14 cellular contexts compared by ENCODE assay signal in genomic region chr1:54859687-54860391, GRCh38. TPM values are rescaled to one million over a fixed set of nuclear protein-coding genes. Genes with fewer than 3 reads are reported as not detected.
DNase-seq lines count a peak whose midpoint lies in the region; ATAC-seq and TF ChIP-seq lines count a peak whose summit lies in the region.
"Had no signal": no experiment of that assay in that cellular context is flagged by ENCODE, and none has a peak within 500 bp of the region (broad histone marks: within the 10 kb centered on the region; RNA-seq: fewer than 3 reads in every experiment).

No MANE protein-coding gene starts in this region.

- peaks cover 80% of the 10 kb centered on the region for H3K36me3 Mint-ChIP-seq in nephron progenitor cell (ENCODE audit: low read depth)
- H3K36me3 Mint-ChIP-seq in stimulated activated naive B cell treated with anti-CD40 and anti-IgM and Interleukin-4, amounts not matched to agents 10 μg/mL and 1 μg/mL and 100 μg/mL, for 72 hours = peaks cover 48 to 82% of the 10 kb centered on the region in 2 donors

- DNase-seq in HCT116 (ENCODE audit: low read depth, low spot score) (no peak), PC-3 (peak; percentile 30), caudate nucleus (lab: John Stamatoyannopoulos, UW) (no peak), nephron progenitor cell (no peak), thyroid gland (no peak)
- DNase-seq in stimulated activated naive B cell treated with anti-CD40 and anti-IgM and Interleukin-4, amounts not matched to agents 10 μg/mL and 1 μg/mL and 100 μg/mL, for 72 hours = no peak
- DNase-seq: HCEC 1CT, left colon, NCI-H526 treated with DMSO at 0.1 percent for 48 hours, SJCRH30 had no signal

- H3K4me2 ChIP-seq in HCT116 (ENCODE audit: low read length) (peak overlapping the region; percentile 22; the same call in 1 of the 2 replicates), PC-3 (ENCODE audit: low read length) (no peak overlapping the region)

- no peak overlapping the region for H2AFZ ChIP-seq in HCT116 (ENCODE audit: low read depth, low read length, poor library complexity, severe bottlenecking)
- no peak overlapping the region for H2AFZ ChIP-seq in PC-3 (ENCODE audit: low read length)

- CTCF ChIA-PET in HCT116 (lab: Charles Lee) (no interaction called here), PC-3 (lab: Charles Lee) (no interaction called here)

- POLR2A ChIA-PET in HCT116 (lab: Charles Lee) (no interaction called here), PC-3 (lab: Charles Lee; ENCODE audit: unreplicated experiment) (no interaction called here)

- H3K4me3 Mint-ChIP-seq in nephron progenitor cell = no peak overlapping the region
- H3K4me3 Mint-ChIP-seq in stimulated activated naive B cell treated with anti-CD40 and anti-IgM and Interleukin-4, amounts not matched to agents 10 μg/mL and 1 μg/mL and 100 μg/mL, for 72 hours = no peak overlapping the region
- H3K4me3 Mint-ChIP-seq: brain had no signal

- WGBS in thyroid gland, 2 donors = 93 to 97% methylated on average over 5 of the region's 5 CpGs

- H4K20me1 ChIP-seq in HCT116 (ENCODE audit: insufficient read depth) (peaks cover 5% of the 10 kb centered on the region; the same call in 1 of the 2 replicates), PC-3 (ENCODE audit: low read length) (no peaks in the 10 kb centered on the region)

- RAD21 ChIA-PET in HCT116 (lab: Charles Lee; ENCODE audit: low non-redundant PET in 1 of 2, low total read pairs in 2 of 2, uncharacterized antibody in 2 of 2, unreplicated experiment in 2 of 2) = no interaction called here

- peaks cover 14 to 26% of the 10 kb centered on the region in 2 experiments for H3K36me3 ChIP-seq in HCT116 (ENCODE audit: control insufficient read depth in 1 of 2, insufficient read depth in 2 of 2, low read length in 2 of 2)
- H3K36me3 ChIP-seq in PC-3 (ENCODE audit: low read depth, low read length) = peaks cover 62% of the 10 kb centered on the region
- H3K36me3 ChIP-seq in thyroid gland = peaks cover 4 to 6% of the 10 kb centered on the region in 2 donors
- H3K36me3 ChIP-seq: sigmoid colon had no signal

- no peak overlapping the region for H3K4me3 ChIP-seq in HCT116 (replicated peaks in 1 of 2; ENCODE audit: low read depth in 1 of 2, low read length in 2 of 2)
- H3K4me3 ChIP-seq in PC-3 (ENCODE audit: low read length) = no peak overlapping the region
- H3K4me3 ChIP-seq in thyroid gland (replicated peaks in 1 of 3) = no peak overlapping the region
- H3K4me3 ChIP-seq: sigmoid colon, SJCRH30 had no signal

- no peaks in the 10 kb centered on the region for H3K9me3 Mint-ChIP-seq in nephron progenitor cell
- H3K9me3 Mint-ChIP-seq in stimulated activated naive B cell treated with anti-CD40 and anti-IgM and Interleukin-4, amounts not matched to agents 10 μg/mL and 1 μg/mL and 100 μg/mL, for 72 hours = no peaks in the 10 kb centered on the region
- H3K9me3 Mint-ChIP-seq: brain had no signal

- no peak for ATAC-seq in HCT116
- no peak for ATAC-seq in PC-3
- no peak for ATAC-seq in HG03457 (IDR thresholded peaks at IDR 0.05; ENCODE audit: unreplicated experiment)
- no peak for ATAC-seq in stimulated activated naive B cell treated with anti-CD40 and anti-IgM and Interleukin-4, amounts not matched to agents 10 μg/mL and 1 μg/mL and 100 μg/mL, for 72 hours (replicated peaks)

- peak overlapping the region; percentile 92 for H3K27ac Mint-ChIP-seq in nephron progenitor cell
- no peak overlapping the region for H3K27ac Mint-ChIP-seq in stimulated activated naive B cell treated with anti-CD40 and anti-IgM and Interleukin-4, amounts not matched to agents 10 μg/mL and 1 μg/mL and 100 μg/mL, for 72 hours

- H3K9me3 ChIP-seq in HCT116 (ENCODE audit: control insufficient read depth in 1 of 2, insufficient read depth in 1 of 2, low read depth in 1 of 2, low read length in 2 of 2) (no peaks in the 10 kb centered on the region), PC-3 (ENCODE audit: low read length) (no peaks in the 10 kb centered on the region), thyroid gland (no peaks in the 10 kb centered on the region)
- H3K9me3 ChIP-seq: sigmoid colon, SJCRH30 had no signal

- TF ChIP-seq CTCF in HCT116 (IDR thresholded peaks at IDR 0.05 in 2 of 3, conservative IDR thresholded peaks at IDR 0.05 in 1 of 3; ENCODE audit: borderline replicate concordance in 1 of 3, insufficient read depth in 1 of 3, low read depth in 2 of 3, low read length in 2 of 3) (no peak), PC-3 (conservative IDR thresholded peaks at IDR 0.05; ENCODE audit: low read depth, low read length) (no peak), nephron progenitor cell (IDR thresholded peaks at IDR 0.05) (no peak), thyroid gland (IDR thresholded peaks at IDR 0.05) (no peak)

- H3K4me1 ChIP-seq in HCT116 (ENCODE audit: control insufficient read depth in 1 of 2, insufficient read depth in 2 of 2, low read length in 2 of 2) (peaks cover 28 to 63% of the 10 kb centered on the region in 2 experiments), PC-3 (ENCODE audit: insufficient read depth, low read length) (peaks cover 49% of the 10 kb centered on the region), thyroid gland (no peaks in the 10 kb centered on the region)
- H3K4me1 ChIP-seq: sigmoid colon, SJCRH30 had no signal

- H3K79me2 ChIP-seq in HCT116 (ENCODE audit: insufficient read depth, low read length) (no peaks in the 10 kb centered on the region), PC-3 (ENCODE audit: low read length) (0 out of 2 replicates have a peak, but pooled peaks cover 7% of the 10 kb centered on the region)

- H3K27ac ChIP-seq in HCT116 (ENCODE audit: low read depth, low read length) (no peak overlapping the region), PC-3 (ENCODE audit: low read length) (peak overlapping the region; percentile 35; the same call in 1 of the 2 replicates), caudate nucleus (ENCODE audit: low read depth, low read length) (peak overlapping the region; percentile 4), thyroid gland (no peak overlapping the region)
- H3K27ac ChIP-seq: sigmoid colon, SJCRH30 had no signal

- H3K9ac ChIP-seq in HCT116 (ENCODE audit: low read length) = no peak overlapping the region
- H3K9ac ChIP-seq in PC-3 (ENCODE audit: low read length) = no peak overlapping the region

- no peak for TF ChIP-seq RAD21 in HCT116 (IDR thresholded peaks at IDR 0.05; ENCODE audit: low read depth)

- H3K27me3 ChIP-seq in HCT116 (ENCODE audit: insufficient read depth, low read length) = no peaks in the 10 kb centered on the region
- no peaks in the 10 kb centered on the region for H3K27me3 ChIP-seq in PC-3 (ENCODE audit: low read length)
- H3K27me3 ChIP-seq in thyroid gland = no peaks in the 10 kb centered on the region
- H3K27me3 ChIP-seq: sigmoid colon, SJCRH30 had no signal

- TF ChIP-seq POLR2A in HCT116 (IDR thresholded peaks at IDR 0.05; ENCODE audit: borderline replicate concordance, extremely low read depth, insufficient read depth, insufficient read length) (no peak), thyroid gland (IDR thresholded peaks at IDR 0.05) (no peak)

- no TSS peak for BruUV-seq in HCT116 (replicated peaks; lab: Mats Ljungman, UMichigan)
- no TSS peak for BruUV-seq in PC-3 (replicated peaks; lab: Mats Ljungman, UMichigan)

- peaks cover 40% of the 10 kb centered on the region for H3K4me1 Mint-ChIP-seq in nephron progenitor cell
- peaks cover 0 to 5% of the 10 kb centered on the region in 2 donors for H3K4me1 Mint-ChIP-seq in stimulated activated naive B cell treated with anti-CD40 and anti-IgM and Interleukin-4, amounts not matched to agents 10 μg/mL and 1 μg/mL and 100 μg/mL, for 72 hours

- intact Hi-C loops in HCT116 (cut with micrococcal nuclease) (no loop called here), PC-3 (cut with micrococcal nuclease) (loop anchor here (5.0 kb wide), 2 partner anchors 48 to 162 kb away; no protein-coding TSS in a partner anchor), thyroid gland (cut with DNase I) (no loop called here)

- no peaks in the 10 kb centered on the region for H3K9me2 ChIP-seq in HCT116 (ENCODE audit: insufficient read depth)
- no peaks in the 10 kb centered on the region for H3K9me2 ChIP-seq in PC-3 (replicated peaks; ENCODE audit: low read length)

- H3K27me3 Mint-ChIP-seq in nephron progenitor cell (ENCODE audit: low read depth, poor library complexity) = no peaks in the 10 kb centered on the region
- no peaks in the 10 kb centered on the region for H3K27me3 Mint-ChIP-seq in stimulated activated naive B cell treated with anti-CD40 and anti-IgM and Interleukin-4, amounts not matched to agents 10 μg/mL and 1 μg/mL and 100 μg/mL, for 72 hours
- H3K27me3 Mint-ChIP-seq: brain had no signal

- H3F3A ChIP-seq in PC-3 (ENCODE audit: low read length, unreplicated experiment) = no peaks in the 10 kb centered on the region

TF ChIP-seq in HCT116, 20 proteins besides CTCF, POLR2A, EP300 and RAD21:
- TF ChIP-seq JUND (IDR thresholded peaks at IDR 0.05) = no peak
TF ChIP-seq in HCT116: peak in this region for 0.

RNA-seq across cellular contexts. Expression of gene DHCR24, which starts 27.2 kb away (rescaled TPM):
- total RNA-seq in HCT116 (2021; ENCODE audit: unreplicated experiment) (132 TPM), PC-3 (2014; rRNA removed) (166 TPM in 2 replicates), thyroid gland (10 to 100 TPM; 22.4 to 82.2 (median 40.4) TPM)
- 78.0 and 91.8 TPM in 2 replicates for polyA plus RNA-seq in HCT116 (2012)

RNA-seq across cellular contexts. Expression of gene TTC22, which starts 58.7 kb away (rescaled TPM):
- 1.8 TPM for total RNA-seq in HCT116 (2021; ENCODE audit: unreplicated experiment)
- polyA plus RNA-seq in HCT116 (2012) = 1.1 and 1.3 TPM in 2 replicates
- 21.8 and 31.3 TPM in 2 replicates for total RNA-seq in PC-3 (2014; rRNA removed)
- 10 to 100 TPM in 3 of 4 donors, 1 to 10 TPM in 1; 8.0 to 14.0 (median 11.1) TPM for total RNA-seq in thyroid gland
- total RNA-seq: glomerular endothelial cell, SJCRH30 had no signal

Comparison
In these comparisons a context has a peak if more than half of its experiments do, and no peak if none do; other contexts are left out.
1. H3K27ac ChIP-seq: peak in PC-3 (single experiment) and caudate nucleus (single experiment); none in HCT116 (single experiment) and thyroid gland (0 of 3).